Comparison of ENCODE assay signal across 8 cellular contexts in the genomic region with DNA sequence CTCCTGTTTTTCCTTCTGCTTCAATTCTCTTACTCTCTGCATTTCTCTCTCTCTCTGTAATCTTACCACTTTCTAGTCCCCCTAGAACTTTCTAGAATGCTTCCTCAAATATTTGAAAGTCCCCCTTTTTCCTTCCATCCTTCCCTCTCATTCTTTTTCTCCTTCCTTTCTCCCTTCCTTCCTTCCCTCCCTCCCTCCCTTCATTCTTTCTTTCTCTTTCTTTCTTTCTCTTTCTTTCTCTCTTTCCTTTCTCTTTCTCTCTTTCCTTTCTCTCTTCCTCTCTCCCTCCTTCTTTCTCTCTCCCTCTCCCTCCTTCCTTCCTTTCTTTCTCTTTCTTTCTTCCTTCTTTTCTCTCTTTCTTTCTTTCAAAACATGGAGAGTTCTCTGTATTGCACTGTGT.
"Had no signal": no experiment of that assay in that cellular context is flagged by ENCODE, and none has a peak within 500 bp of the region (broad histone marks: within the 10 kb centered on the region; RNA-seq: fewer than 3 reads in every experiment).

No MANE protein-coding gene starts in this region.

- H3K4me3 ChIP-seq: GM12878 had no signal

- DNase-seq: GDM1, GF-D8 had no signal

- FAIRE-seq: G401.6, GM12878, GM12891, GM12892, GM18507, GM19239 had no signal

- ATAC-seq: GM12878 had no signal
